12 cellular contexts compared by ENCODE assay signal in genomic region chr20:51221791-51222408, GRCh38.
DNase-seq lines count a peak whose midpoint lies in the region; ATAC-seq, FAIRE-seq and TF ChIP-seq lines count a peak whose summit lies in the region.
"Had no signal": no experiment of that assay in that cellular context is flagged by ENCODE, and none has a peak within 500 bp of the region (broad histone marks: within the 10 kb centered on the region; RNA-seq: fewer than 3 reads in every experiment).

No MANE protein-coding gene starts in this region.

- H3K9me3 ChIP-seq in adipocyte (ENCODE audit: control insufficient read depth, low read length) (peaks cover 9% of the 10 kb centered on the region), upper lobe of left lung (peaks cover 0 to 9% (median 7%) of the 10 kb centered on the region in 4 donors), osteoblast (ENCODE audit: low read depth, low read length) (peaks cover 7% of the 10 kb centered on the region)

- WGBS in upper lobe of left lung, 2 donors: 18 to 29% methylated on average over 15 of the region's 15 CpGs

- DNase-seq in AG08395 (ENCODE audit: low spot score) (peak; percentile 54), HTR-8/SVneo (ENCODE audit: insufficient read length, low spot score) (no peak), adipocyte (ENCODE audit: low read depth) (peak; percentile 24), iPS-NIHi7 (ENCODE audit: extremely low spot score) (peak; percentile 56), NCI-H2227 treated with DMSO at 0.1 percent for 48 hours (lab: John Stamatoyannopoulos, UW) (no peak), upper lobe of left lung (no peak), pons (ENCODE audit: low spot score) (no peak), osteoblast (ENCODE audit: insufficient read length, low spot score, missing footprints) (no peak)
- DNase-seq: aorta, Kasumi-1 had no signal

- no peaks in the 10 kb centered on the region for H3K79me2 ChIP-seq in osteoblast (ENCODE audit: insufficient read depth, low read length)

- peaks cover 54% of the 10 kb centered on the region for H3K27me3 ChIP-seq in adipocyte (replicated peaks; ENCODE audit: control insufficient read depth, insufficient read depth, low read length)
- H3K27me3 ChIP-seq in upper lobe of left lung: peaks cover 0 to 7% (median 0%) of the 10 kb centered on the region in 4 donors
- H3K27me3 ChIP-seq in osteoblast (ENCODE audit: insufficient read depth, low read length): peaks cover 5% of the 10 kb centered on the region

- H3K36me3 ChIP-seq in adipocyte (ENCODE audit: control insufficient read depth, insufficient read depth, low read length, severe bottlenecking) (no peaks in the 10 kb centered on the region), upper lobe of left lung (no peaks in the 10 kb centered on the region), osteoblast (ENCODE audit: insufficient read depth, low read length) (no peaks in the 10 kb centered on the region)

- peaks cover 8% of the 10 kb centered on the region for H3K4me1 ChIP-seq in adipocyte (ENCODE audit: control insufficient read depth, insufficient read depth, low read length)
- peaks cover 0 to 6% (median 0%) of the 10 kb centered on the region in 4 donors for H3K4me1 ChIP-seq in upper lobe of left lung
- no peaks in the 10 kb centered on the region for H3K4me1 ChIP-seq in osteoblast (ENCODE audit: insufficient read depth, low read length)

- FAIRE-seq in HTR-8/SVneo (lab: Jason Lieb, UNC): peak; percentile 76
- FAIRE-seq: G401.6 had no signal

- H4K20me1 ChIP-seq in osteoblast (ENCODE audit: insufficient read depth, low read length): no peaks in the 10 kb centered on the region

- no peak overlapping the region for H2AFZ ChIP-seq in osteoblast (ENCODE audit: low read length)

- H3K4me2 ChIP-seq in osteoblast (ENCODE audit: insufficient read depth, low read length): no peak overlapping the region

- TF ChIP-seq POLR2A in upper lobe of left lung (IDR thresholded peaks at IDR 0.05): no peak

- H3K4me3 ChIP-seq in adipocyte (ENCODE audit: low read length): peak overlapping the region; percentile 55
- H3K4me3 ChIP-seq in upper lobe of left lung: no peak overlapping the region
- H3K4me3 ChIP-seq in osteoblast (ENCODE audit: insufficient read depth, low read length): no peak overlapping the region

- TF ChIP-seq CTCF in upper lobe of left lung (IDR thresholded peaks at IDR 0.05) (no peak), osteoblast (IDR thresholded peaks at IDR 0.05; ENCODE audit: extremely low read depth, low read depth, low read length) (no peak)

- TF ChIP-seq EP300 in upper lobe of left lung (IDR thresholded peaks at IDR 0.05): no peak

- ATAC-seq in upper lobe of left lung (ENCODE audit: low FRiP score in 2 of 2): no peak
- ATAC-seq: left lobe of liver had no signal

- peak overlapping the region; percentile 50 for H3K9ac ChIP-seq in adipocyte (ENCODE audit: low read length)

- no peak overlapping the region for H3K27ac ChIP-seq in upper lobe of left lung
- no peak overlapping the region for H3K27ac ChIP-seq in osteoblast (ENCODE audit: low read depth, low read length)

Comparison
In these comparisons a context has a peak if more than half of its experiments do, and no peak if none do; other contexts are left out.
1. DNase-seq: peak in AG08395 (single experiment), adipocyte (single experiment) and iPS-NIHi7 (single experiment); none in HTR-8/SVneo (single experiment), NCI-H2227 treated with DMSO at 0.1 percent for 48 hours (single experiment), upper lobe of left lung (0 of 2), pons (single experiment) and osteoblast (single experiment).